Comparison of ENCODE assay signal across 8 cellular contexts in the genomic region with DNA sequence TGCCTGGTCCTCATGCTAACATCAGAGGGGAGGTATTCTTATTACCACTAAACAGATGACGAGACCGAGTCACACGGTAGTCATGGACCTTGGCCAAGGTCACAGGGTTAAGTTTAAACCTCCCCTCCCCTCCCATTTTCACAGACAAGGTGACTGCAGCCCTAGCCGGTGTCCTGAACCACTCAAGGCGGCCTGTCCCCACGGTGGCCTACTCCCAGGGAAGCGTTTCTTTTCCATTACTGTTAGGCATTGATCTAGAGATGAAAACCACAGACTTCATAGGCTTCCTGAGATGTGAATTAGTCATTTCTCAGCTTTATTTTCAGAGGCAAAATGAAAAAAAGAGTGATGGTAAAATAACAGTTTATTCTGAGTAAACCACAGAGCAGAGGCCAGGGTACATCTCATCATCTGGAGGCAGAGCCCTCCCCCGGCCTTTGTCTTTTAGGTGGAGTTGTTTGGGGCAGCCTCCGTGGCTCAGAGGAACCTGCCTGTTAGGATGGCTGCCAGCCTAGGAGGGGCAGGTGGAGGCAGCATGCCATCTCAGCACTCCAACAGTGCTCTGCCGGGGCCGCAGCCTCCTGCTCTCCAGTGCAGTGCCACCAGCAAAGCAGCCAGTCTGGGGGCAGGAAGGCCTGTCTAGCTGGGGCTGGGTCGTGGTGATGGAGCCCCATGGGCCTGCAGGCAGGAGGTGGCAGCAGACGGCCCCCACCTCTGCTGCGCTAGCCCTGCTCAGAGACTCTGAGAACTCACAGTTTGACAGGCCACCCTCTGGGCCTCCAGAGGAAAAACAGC.
DNase-seq lines count a peak whose midpoint lies in the region; ATAC-seq, FAIRE-seq and TF ChIP-seq lines count a peak whose summit lies in the region.

No MANE protein-coding gene starts in this region.

- peak overlapping the region; percentile 99 for H3K27ac Mint-ChIP-seq in activated CD4-positive, alpha-beta memory T cell treated with anti-CD3 and anti-CD28 coated beads for 36 hours

- POLR2A ChIA-PET in A549 (lab: Yijun Ruan, JAX), result no interaction called here
- POLR2A ChIA-PET in activated CD4-positive, alpha-beta memory T cell treated with anti-CD3 and anti-CD28 coated beads for 36 hours (lab: Charles Lee), result interaction anchor here (0.6 to 5.4 kb wide), 12 partner anchors 9 to 70 kb away, joined by 3 to 76 read pairs (median 10); no protein-coding TSS in a partner anchor

- no peak for FAIRE-seq in A549 (lab: Jason Lieb, UNC)

- CTCF ChIA-PET in A549 (lab: Yijun Ruan, JAX), result interaction anchor here (0.7 to 1.5 kb wide), 4 partner anchors 16 to 77 kb away, joined by 3 to 4 read pairs (median 4); no protein-coding TSS in a partner anchor
- CTCF ChIA-PET in activated CD4-positive, alpha-beta memory T cell treated with anti-CD3 and anti-CD28 coated beads for 36 hours (lab: Charles Lee), result interaction anchor here (0.6 to 4.0 kb wide), 15 partner anchors 9 to 77 kb away, joined by 3 to 26 read pairs (median 6); no protein-coding TSS in a partner anchor

- H3K27ac ChIP-seq in A549, result peak overlapping the region in 1 of 2 experiments; percentile 44; a peak in 2 of 6 replicates
- H3K27ac ChIP-seq in neutrophil, result peak overlapping the region; percentile 29
- peak overlapping the region in 3 of 4 donors; percentile 56 to 78 (median 73) for H3K27ac ChIP-seq in tibial nerve
- H3K27ac ChIP-seq in ovary, result no peak overlapping the region

- H3K4me3 ChIP-seq in A549 (no peak overlapping the region), MG63 (no peak overlapping the region), neutrophil (ENCODE audit: low read depth in 1 of 2, low read length in 1 of 2) (no peak overlapping the region), tibial nerve (no peak overlapping the region), ovary (no peak overlapping the region)

- peak overlapping the region; percentile 67 for H3K4me3 Mint-ChIP-seq in activated CD4-positive, alpha-beta memory T cell treated with anti-CD3 and anti-CD28 coated beads for 36 hours

- H3K36me3 ChIP-seq in MG63, result no peaks in the 10 kb centered on the region; the same call in 1 of the 2 replicates
- H3K36me3 ChIP-seq in neutrophil, result no peaks in the 10 kb centered on the region
- no peaks in the 10 kb centered on the region for H3K36me3 ChIP-seq in tibial nerve
- no peaks in the 10 kb centered on the region for H3K36me3 ChIP-seq in ovary

- ATAC-seq in A549 (peak; percentile 72 to 73; a peak in 5 of 6 replicates), GM19452 (IDR thresholded peaks at IDR 0.05; ENCODE audit: unreplicated experiment) (peak; percentile 42)

- peaks cover 15% of the 10 kb centered on the region; the same call in 1 of the 3 replicates for H3K9me3 ChIP-seq in A549
- H3K9me3 ChIP-seq in MG63, result no peaks in the 10 kb centered on the region
- H3K9me3 ChIP-seq in neutrophil, result no peaks in the 10 kb centered on the region
- H3K9me3 ChIP-seq in tibial nerve, result no peaks in the 10 kb centered on the region
- H3K9me3 ChIP-seq in ovary, result no peaks in the 10 kb centered on the region

- no peak for TF ChIP-seq CTCF in A549 (IDR thresholded peaks at IDR 0.05)
- no peak for TF ChIP-seq CTCF in neutrophil (IDR thresholded peaks at IDR 0.05)
- no peak for TF ChIP-seq CTCF in tibial nerve (IDR thresholded peaks at IDR 0.05)
- TF ChIP-seq CTCF in ovary (IDR thresholded peaks at IDR 0.05), result no peak

- H3K4me1 ChIP-seq in A549 (peaks cover 20% of the 10 kb centered on the region), neutrophil (ENCODE audit: control insufficient read depth in 1 of 2, insufficient read depth in 1 of 2, low read depth in 1 of 2, low read length in 1 of 2) (no peaks in the 10 kb centered on the region), tibial nerve (peaks cover 0 to 50% (median 36%) of the 10 kb centered on the region in 4 donors), ovary (ENCODE audit: insufficient read depth) (peaks cover 8% of the 10 kb centered on the region)

- TF ChIP-seq POLR2A in A549 (IDR thresholded peaks at IDR 0.05; ENCODE audit: low read length) (no peak), tibial nerve (IDR thresholded peaks at IDR 0.05) (no peak), ovary (IDR thresholded peaks at IDR 0.05) (no peak)

- H3K9me3 Mint-ChIP-seq in activated CD4-positive, alpha-beta memory T cell treated with anti-CD3 and anti-CD28 coated beads for 36 hours, result no peaks in the 10 kb centered on the region

- no peaks in the 10 kb centered on the region for H3K27me3 Mint-ChIP-seq in activated CD4-positive, alpha-beta memory T cell treated with anti-CD3 and anti-CD28 coated beads for 36 hours

- H3K27me3 ChIP-seq in MG63 (no peaks in the 10 kb centered on the region), neutrophil (no peaks in the 10 kb centered on the region), tibial nerve (no peaks in the 10 kb centered on the region), ovary (no peaks in the 10 kb centered on the region)

- H3K4me1 Mint-ChIP-seq in activated CD4-positive, alpha-beta memory T cell treated with anti-CD3 and anti-CD28 coated beads for 36 hours (ENCODE audit: low read depth), result peaks cover 94% of the 10 kb centered on the region

- DNase-seq in A549 (ENCODE audit: low read depth in 1 of 2, low spot score in 1 of 2) (no peak), MG63 (peak; percentile 50), tibial nerve (ENCODE audit: low spot score in 2 of 2) (no peak), ovary (no peak)
- DNase-seq in activated CD4-positive, alpha-beta memory T cell treated with anti-CD3 and anti-CD28 coated beads for 36 hours, result peak; percentile 86
- peak; percentile 11 for DNase-seq in effector CD8-positive, alpha-beta T cell (lab: John Stamatoyannopoulos, UW)

- TF ChIP-seq RAD21 in A549 (conservative IDR thresholded peaks at IDR 0.05 in 1 of 2, IDR thresholded peaks at IDR 0.05 in 1 of 2), result no peak

- peaks cover 21% of the 10 kb centered on the region for H3K36me3 Mint-ChIP-seq in activated CD4-positive, alpha-beta memory T cell treated with anti-CD3 and anti-CD28 coated beads for 36 hours

- TF ChIP-seq EP300 in A549 (IDR thresholded peaks at IDR 0.05) (no peak), tibial nerve (IDR thresholded peaks at IDR 0.05) (no peak), ovary (IDR thresholded peaks at IDR 0.05) (no peak)

- intact Hi-C loops in activated CD4-positive, alpha-beta memory T cell treated with anti-CD3 and anti-CD28 coated beads for 36 hours (cut with micrococcal nuclease), result loop anchor here (1.0 to 10.0 kb wide), 12 partner anchors 10 to 686 kb away; a partner anchor contains a TSS
- intact Hi-C loops in ovary (cut with DNase I), result no loop called here

- 56% methylated on average over 10 of the region's 14 CpGs for WGBS in A549 (ENCODE audit: missing lambda C conversion rate)
- 53 to 67% methylated on average over 14 of the region's 14 CpGs for whole genome bisulfite sequencing in tibial nerve, 2 donors
- 70 to 75% (median 72%) methylated on average over 13 to 14 of the region's 14 CpGs for WGBS in ovary, 3 donors

- H3K4me2 ChIP-seq in A549, result peak overlapping the region; percentile 30

TF ChIP-seq in A549, 52 proteins besides CTCF, POLR2A, EP300 and RAD21:
- no peak for TF ChIP-seq KDM5A (IDR thresholded peaks at IDR 0.05)
- TF ChIP-seq, protein P1, sequence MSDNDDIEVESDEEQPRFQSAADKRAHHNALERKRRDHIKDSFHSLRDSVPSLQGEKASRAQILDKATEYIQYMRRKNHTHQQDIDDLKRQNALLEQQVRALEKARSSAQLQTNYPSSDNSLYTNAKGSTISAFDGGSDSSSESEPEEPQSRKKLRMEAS (IDR thresholded peaks at IDR 0.05), result no peak
- no peak for TF ChIP-seq FOSL2 (IDR thresholded peaks at IDR 0.05)
- TF ChIP-seq FOSL2 (CRISPR knock-in tag; IDR thresholded peaks at IDR 0.05), result no peak
- TF ChIP-seq MYC (IDR thresholded peaks at IDR 0.05; ENCODE audit: borderline replicate concordance, low read length), result no peak
- no peak for TF ChIP-seq ZSCAN20 (CRISPR knock-in tag; IDR thresholded peaks at IDR 0.05)
- no peak for TF ChIP-seq ZFP36 (IDR thresholded peaks at IDR 0.05; ENCODE audit: borderline replicate concordance, partially characterized antibody)
- no peak for TF ChIP-seq ZC3H11A (IDR thresholded peaks at IDR 0.05)
- TF ChIP-seq HEYL (CRISPR knock-in tag; IDR thresholded peaks at IDR 0.05), result no peak
- no peak for TF ChIP-seq MAZ (IDR thresholded peaks at IDR 0.05; ENCODE audit: borderline replicate concordance, low read depth, low read length)
- TF ChIP-seq, protein P2, sequence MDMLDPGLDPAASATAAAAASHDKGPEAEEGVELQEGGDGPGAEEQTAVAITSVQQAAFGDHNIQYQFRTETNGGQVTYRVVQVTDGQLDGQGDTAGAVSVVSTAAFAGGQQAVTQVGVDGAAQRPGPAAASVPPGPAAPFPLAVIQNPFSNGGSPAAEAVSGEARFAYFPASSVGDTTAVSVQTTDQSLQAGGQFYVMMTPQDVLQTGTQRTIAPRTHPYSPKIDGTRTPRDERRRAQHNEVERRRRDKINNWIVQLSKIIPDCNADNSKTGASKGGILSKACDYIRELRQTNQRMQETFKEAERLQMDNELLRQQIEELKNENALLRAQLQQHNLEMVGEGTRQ (IDR thresholded peaks at IDR 0.05), result no peak
- no peak for TF ChIP-seq NFE2L2 (conservative IDR thresholded peaks at IDR 0.05; ENCODE audit: low read length)
- no peak for TF ChIP-seq CBX8 (IDR thresholded peaks at IDR 0.05)
- TF ChIP-seq CBX2 (IDR thresholded peaks at IDR 0.05; ENCODE audit: borderline replicate concordance, low read depth), result no peak

Comparison
In these comparisons a context has a peak if more than half of its experiments do, and no peak if none do; other contexts are left out.
1. DNase-seq: peak in MG63 (single experiment), activated CD4-positive, alpha-beta memory T cell treated with anti-CD3 and anti-CD28 coated beads for 36 hours (single experiment) and effector CD8-positive, alpha-beta T cell (single experiment); none in A549 (0 of 2), tibial nerve (0 of 2) and ovary (0 of 5).
2. H3K27ac ChIP-seq: peak in neutrophil (single experiment) and tibial nerve (3 of 4); none in ovary (0 of 2).